10 cellular contexts compared by ENCODE assay signal in genomic region chr10:17062493-17063487, GRCh38.
DNase-seq lines count a peak whose midpoint lies in the region; ATAC-seq and TF ChIP-seq lines count a peak whose summit lies in the region.
"Had no signal": no experiment of that assay in that cellular context is flagged by ENCODE, and none has a peak within 500 bp of the region (broad histone marks: within the 10 kb centered on the region; RNA-seq: fewer than 3 reads in every experiment).

No MANE protein-coding gene starts in this region.

- no peaks in the 10 kb centered on the region for H3K9me3 ChIP-seq in SK-N-SH
- no peaks in the 10 kb centered on the region for H3K9me3 ChIP-seq in trophoblast cell (ENCODE audit: insufficient read depth, low read depth, low read length)
- H3K9me3 ChIP-seq: adrenal gland had no signal

- peaks cover 9% of the 10 kb centered on the region for H3K36me3 Mint-ChIP-seq in Calu3 (ENCODE audit: insufficient read depth, unreplicated experiment)

- peak overlapping the region; percentile 18 for H3K18ac ChIP-seq in trophoblast cell (ENCODE audit: low read length)

- no peaks in the 10 kb centered on the region for H3K36me3 ChIP-seq in SK-N-SH (replicated peaks in 1 of 2; ENCODE audit: control insufficient read depth in 1 of 2, insufficient read depth in 2 of 2, low read length in 1 of 2)
- no peaks in the 10 kb centered on the region for H3K36me3 ChIP-seq in trophoblast cell (ENCODE audit: control insufficient read depth in 1 of 2, insufficient read depth in 2 of 2, low read length in 2 of 2)
- H3K36me3 ChIP-seq: adrenal gland had no signal

- H3K79me1 ChIP-seq in trophoblast cell (ENCODE audit: low read length) = peaks cover 12% of the 10 kb centered on the region

- peak overlapping the region; percentile 86 for H3K27ac Mint-ChIP-seq in Calu3 (ENCODE audit: unreplicated experiment)

- H3K4me3 ChIP-seq in SK-N-SH (ENCODE audit: low read depth in 2 of 2, low read length in 1 of 2) (peak overlapping the region in 1 of 2 experiments; percentile 24; a peak in 1 of 4 replicates), fibroblast of villous mesenchyme (ENCODE audit: low read depth, low read length) (no peak overlapping the region), trophoblast cell (ENCODE audit: low read depth, low read length) (no peak overlapping the region)
- H3K4me3 ChIP-seq: adrenal gland, GM12878 had no signal

- peak; percentile 82 for DNase-seq in Calu3
- no peak for DNase-seq in SK-N-SH
- peak; percentile 90 for DNase-seq in fibroblast of villous mesenchyme (ENCODE audit: low read depth)
- DNase-seq in trophoblast cell = peak; percentile 67 to 75
- no peak for DNase-seq in NCI-H1105 treated with DMSO at 0.1 percent for 48 hours (lab: John Stamatoyannopoulos, UW)

- peak overlapping the region; percentile 50 for H2BK12ac ChIP-seq in trophoblast cell (ENCODE audit: low read length)

- H3K4me2 ChIP-seq in SK-N-SH (peak overlapping the region; percentile 76), trophoblast cell (ENCODE audit: low read length) (peak overlapping the region; percentile 52)

- no peaks in the 10 kb centered on the region for H4K20me1 ChIP-seq in SK-N-SH (ENCODE audit: insufficient read depth)

- H3K27me3 Mint-ChIP-seq in Calu3 (ENCODE audit: unreplicated experiment) = no peaks in the 10 kb centered on the region

- H4K12ac ChIP-seq in trophoblast cell (ENCODE audit: low read depth, low read length) = no peak overlapping the region

- peak overlapping the region; percentile 11 for H4K8ac ChIP-seq in trophoblast cell (ENCODE audit: low read depth, low read length)

- peak overlapping the region; percentile 5 for H3K4ac ChIP-seq in trophoblast cell (ENCODE audit: low read depth, low read length)

- peaks cover 82% of the 10 kb centered on the region for H3K4me1 Mint-ChIP-seq in Calu3 (ENCODE audit: low read depth, unreplicated experiment)

- H2AFZ ChIP-seq in SK-N-SH (ENCODE audit: low read depth) (no peak overlapping the region), trophoblast cell (ENCODE audit: insufficient read depth, low read length, poor library complexity) (no peak overlapping the region)

- CTCF ChIA-PET in Calu3 (lab: Charles Lee) = interaction anchor here (0.5 kb wide), 1 partner anchor 70 kb away, joined by 3 read pairs; no protein-coding TSS in a partner anchor
- CTCF ChIA-PET in SK-N-SH (lab: Yijun Ruan, JAX) = no interaction called here

- no peak for ATAC-seq in HG03521 (IDR thresholded peaks at IDR 0.05; ENCODE audit: unreplicated experiment)
- ATAC-seq in GM19395 (IDR thresholded peaks at IDR 0.05; ENCODE audit: unreplicated experiment) = no peak
- no peak for ATAC-seq in GM18517 (IDR thresholded peaks at IDR 0.05; ENCODE audit: unreplicated experiment)
- ATAC-seq: GM12878 had no signal

- H3K9me3 Mint-ChIP-seq in Calu3 (ENCODE audit: low read depth, unreplicated experiment) = no peaks in the 10 kb centered on the region

- H2BK120ac ChIP-seq in trophoblast cell (ENCODE audit: insufficient read depth, low read length, poor library complexity) = peak overlapping the region; percentile 69

- H3K79me2 ChIP-seq in SK-N-SH (ENCODE audit: insufficient read depth) = peaks cover 8% of the 10 kb centered on the region
- H3K79me2 ChIP-seq in trophoblast cell (ENCODE audit: control insufficient read depth, insufficient read depth, low read length, poor library complexity) = peaks cover 2% of the 10 kb centered on the region

- no peaks in the 10 kb centered on the region for H3K27me3 ChIP-seq in SK-N-SH (ENCODE audit: insufficient read depth)
- no peaks in the 10 kb centered on the region for H3K27me3 ChIP-seq in trophoblast cell (ENCODE audit: insufficient read depth, low read length)
- H3K27me3 ChIP-seq: adrenal gland had no signal

- TF ChIP-seq CTCF in Calu3 (IDR thresholded peaks at IDR 0.05; ENCODE audit: unreplicated experiment) (no peak), SK-N-SH (IDR thresholded peaks at IDR 0.05) (no peak), fibroblast of villous mesenchyme (IDR thresholded peaks at IDR 0.05; ENCODE audit: insufficient read depth, low read depth, low read length) (no peak)

- TSS peak; percentile 88 for BruUV-seq in Calu3 (replicated peaks; lab: Mats Ljungman, UMichigan)

- H3K23ac ChIP-seq in trophoblast cell (ENCODE audit: low read length) = no peak overlapping the region

- H3K9ac ChIP-seq in SK-N-SH (peak overlapping the region; percentile 84), trophoblast cell (ENCODE audit: low read length) (no peak overlapping the region)

- TF ChIP-seq EP300 in SK-N-SH (IDR thresholded peaks at IDR 0.05; ENCODE audit: borderline replicate concordance in 1 of 2, low read depth in 1 of 2, low read length in 1 of 2) = peak in 1 of 2 experiments; percentile 84; a peak in 1 of 4 replicates

- POLR2A ChIA-PET in SK-N-SH (lab: Yijun Ruan, JAX) = no interaction called here

- peak overlapping the region; percentile 54 for H3K4me3 Mint-ChIP-seq in Calu3 (ENCODE audit: low read depth, unreplicated experiment)

- peak overlapping the region; percentile 64 for H4K91ac ChIP-seq in trophoblast cell (ENCODE audit: low read depth, low read length)

- peaks cover 84% of the 10 kb centered on the region for H3F3A ChIP-seq in SK-N-SH (replicated peaks; ENCODE audit: insufficient read depth)

- peak overlapping the region; percentile 52 for H2BK5ac ChIP-seq in trophoblast cell (ENCODE audit: low read depth, low read length, poor library complexity)

- H3K9me2 ChIP-seq in SK-N-SH = no peaks in the 10 kb centered on the region

- intact Hi-C loops in Calu3 (cut with micrococcal nuclease; ENCODE audit: unreplicated experiment) = loop anchor here (1.0 to 5.0 kb wide), 6 partner anchors 53 to 200 kb away; no protein-coding TSS in a partner anchor

- 8% methylated on average over 7 of the region's 9 CpGs for WGBS in SK-N-SH (ENCODE audit: low lambda C conversion rate)
- no CpG with 5 or more reads among the region's 9 CpGs for WGBS in trophoblast cell (ENCODE audit: extremely low coverage, insufficient coverage, insufficient read length)

- H3K4me1 ChIP-seq in SK-N-SH (ENCODE audit: control insufficient read depth in 1 of 2, insufficient read depth in 2 of 2, low read depth in 1 of 2, low read length in 1 of 2) (peaks cover 7 to 78% of the 10 kb centered on the region in 2 experiments), trophoblast cell (ENCODE audit: control insufficient read depth in 1 of 2, insufficient read depth in 2 of 2, low read length in 2 of 2) (peaks cover 8 to 13% of the 10 kb centered on the region in 2 experiments)

- peak overlapping the region; percentile 1 for H3K14ac ChIP-seq in trophoblast cell (ENCODE audit: low read length)

- H2AK5ac ChIP-seq in trophoblast cell (ENCODE audit: low read length) = no peak overlapping the region

- H3K27ac ChIP-seq in SK-N-SH (ENCODE audit: low read depth in 2 of 2, low read length in 1 of 2) (peak overlapping the region; percentile 87 to 98), trophoblast cell (ENCODE audit: low read depth, low read length) (peak overlapping the region; percentile 94)

- TF ChIP-seq RAD21 in SK-N-SH (IDR thresholded peaks at IDR 0.05; ENCODE audit: low read length) = no peak

TF ChIP-seq in SK-N-SH, 30 proteins besides CTCF, POLR2A, EP300 and RAD21 (continues in another document):
- TF ChIP-seq NRF1 (IDR thresholded peaks at IDR 0.05; ENCODE audit: low read depth, low read length) = no peak
- no peak for TF ChIP-seq IRF3 (IDR thresholded peaks at IDR 0.05; ENCODE audit: low read depth, low read length)
- TF ChIP-seq YY1 (IDR thresholded peaks at IDR 0.05; ENCODE audit: low read depth) = no peak
- peak; percentile 38; the same call in 1 of the 2 replicates for TF ChIP-seq POLR2AphosphoS5 (IDR thresholded peaks at IDR 0.05; ENCODE audit: low read depth, low read length)
- no peak for TF ChIP-seq SIN3A (IDR thresholded peaks at IDR 0.05; ENCODE audit: borderline replicate concordance, low read depth, low read length)
- peak; percentile 63; the same call in 1 of the 2 replicates for TF ChIP-seq MEF2A (IDR thresholded peaks at IDR 0.05; ENCODE audit: borderline replicate concordance, low read depth)
- TF ChIP-seq SMC3 (IDR thresholded peaks at IDR 0.05; ENCODE audit: low read depth, low read length) = no peak
- no peak for TF ChIP-seq EZH2phosphoT487 (IDR thresholded peaks at IDR 0.05; ENCODE audit: borderline replicate concordance, low read depth)
- TF ChIP-seq ZBTB33 (IDR thresholded peaks at IDR 0.05; ENCODE audit: borderline replicate concordance, low read depth) = 0 out of 2 replicates have a peak, but pooled peaks have one; percentile 13
- TF ChIP-seq JUND (IDR thresholded peaks at IDR 0.05) = peak; percentile 93
- peak; percentile 64 for TF ChIP-seq NFIC (IDR thresholded peaks at IDR 0.05; ENCODE audit: borderline replicate concordance)

Comparison
In these comparisons a context has a peak if more than half of its experiments do, and no peak if none do; other contexts are left out.
1. DNase-seq: peak in Calu3 (single experiment), fibroblast of villous mesenchyme (single experiment) and trophoblast cell (2 of 2); none in SK-N-SH (single experiment) and NCI-H1105 treated with DMSO at 0.1 percent for 48 hours (single experiment).